Comparison of ENCODE assay signal across 12 cellular contexts in genomic region chr17:36087897-36088558, GRCh38. TPM values are rescaled to one million over a fixed set of nuclear protein-coding genes. Genes with fewer than 3 reads are reported as not detected.
"Had no signal": no experiment of that assay in that cellular context is flagged by ENCODE, and none has a peak within 500 bp of the region (broad histone marks: within the 10 kb centered on the region; RNA-seq: fewer than 3 reads in every experiment).

No MANE protein-coding gene starts in this region.

RNA-seq across cellular contexts. Expression of gene CCL3, which starts 1.9 kb away (rescaled TPM):
- total RNA-seq: ascending aorta, cardiac muscle cell, endothelial cell of umbilical vein, fibroblast of lung, fibroblast of villous mesenchyme, mammary epithelial cell, neural crest cell, prostate gland had no signal

RNA-seq across cellular contexts. Expression of gene CCL4, which starts 15.6 kb away (rescaled TPM):
- total RNA-seq: ascending aorta, cardiac muscle cell, endothelial cell of umbilical vein, fibroblast of lung, fibroblast of villous mesenchyme, mammary epithelial cell, neural crest cell had no signal

RNA-seq across cellular contexts. Expression of gene CCL18, which starts 24.0 kb away (rescaled TPM):
- total RNA-seq: activated CD4-positive, alpha-beta T cell treated with anti-CD3 and anti-CD28 coated beads, Interleukin-2, amount 10 ng/mL, durations not matched to agents 7 days and 5 days; ascending aorta; cardiac muscle cell; cerebellum; endothelial cell of umbilical vein; fibroblast of lung; fibroblast of villous mesenchyme; mammary epithelial cell; neural crest cell; T-helper 1 cell treated with Interleukin-12 subunit alpha and Interleukin-12 subunit beta and Interleukin-4 antibody, amounts not matched to agents 30 ng/mL and 1 ng/mL, for 36 hours; temporal lobe had no signal
